ENCODE assay signal across 19 cellular contexts in the genomic region with DNA sequence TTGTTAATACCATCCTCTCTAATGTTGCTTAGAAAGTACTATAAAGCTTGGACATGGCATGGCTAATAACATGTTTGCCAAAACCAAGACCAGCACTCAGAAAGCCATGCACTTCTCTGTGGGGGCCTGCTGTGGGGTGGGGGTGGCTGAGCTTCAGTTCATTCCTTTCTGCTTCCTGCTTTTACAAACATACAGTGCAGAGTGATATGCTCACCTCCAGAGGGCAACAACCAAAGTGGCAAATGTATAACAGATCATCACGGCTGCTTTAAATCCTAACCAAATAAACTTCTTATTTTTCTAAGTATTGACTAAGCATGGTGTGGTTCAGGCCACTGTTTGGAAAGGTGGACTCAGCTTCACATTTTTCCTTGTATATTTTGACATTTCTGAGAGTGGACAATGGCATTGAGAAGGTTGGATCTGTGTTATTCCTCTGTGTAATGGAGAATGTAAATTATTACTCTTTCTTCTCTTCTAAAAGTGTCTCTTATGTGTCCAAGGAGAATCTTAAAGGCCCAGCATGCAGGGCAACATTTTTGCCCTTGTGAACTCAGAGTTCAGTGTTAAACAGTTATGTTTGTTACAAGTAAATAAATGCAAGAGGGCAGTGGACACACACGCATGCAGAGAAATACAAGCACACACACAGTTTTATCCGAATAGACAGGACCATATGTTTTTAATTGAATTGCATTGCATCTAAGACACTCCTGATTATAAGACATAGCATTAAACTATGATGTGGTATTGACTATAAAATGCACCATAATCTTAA.
A peak's percentile ranks its signal among the peaks of the same experiment; 100 is the strongest.
DNase-seq lines count a peak whose midpoint lies in the region; ATAC-seq and TF ChIP-seq lines count a peak whose summit lies in the region.
"Had no signal": no experiment of that assay in that cellular context is flagged by ENCODE, and none has a peak within 500 bp of the region (broad histone marks: within the 10 kb centered on the region; RNA-seq: fewer than 3 reads in every experiment).

No MANE protein-coding gene starts in this region.

- POLR2A ChIA-PET in HCT116 (lab: Charles Lee) (no interaction called here), SK-N-SH (lab: Yijun Ruan, JAX) (no interaction called here)

- H3K36me3 Mint-ChIP-seq in natural killer cell: no peaks in the 10 kb centered on the region
- no peaks in the 10 kb centered on the region for H3K36me3 Mint-ChIP-seq in effector memory CD8-positive, alpha-beta T cell (ENCODE audit: insufficient read depth)
- H3K36me3 Mint-ChIP-seq: activated naive CD8-positive, alpha-beta T cell treated with anti-CD3 and anti-CD28 coated beads, Interleukin-2, amount 10 ng/mL, durations not matched to agents 7 days and 5 days had no signal

- H3K9me3 ChIP-seq in HCT116 (ENCODE audit: control insufficient read depth in 1 of 2, insufficient read depth in 1 of 2, low read depth in 1 of 2, low read length in 2 of 2) (no peaks in the 10 kb centered on the region), SK-N-SH (no peaks in the 10 kb centered on the region), upper lobe of left lung (no peaks in the 10 kb centered on the region)

- 73% methylated on average over 3 of the region's 3 CpGs for WGBS in SK-N-SH (ENCODE audit: low lambda C conversion rate)
- WGBS in upper lobe of left lung, 2 donors: 61 to 79% methylated on average over 3 of the region's 3 CpGs

- H3F3A ChIP-seq in SK-N-SH (replicated peaks; ENCODE audit: insufficient read depth): peaks cover 5% of the 10 kb centered on the region

- H3K27me3 Mint-ChIP-seq in natural killer cell (ENCODE audit: low read depth in 2 of 2): peaks cover 14 to 27% of the 10 kb centered on the region in 2 donors
- peaks cover 26 to 48% of the 10 kb centered on the region in 2 donors for H3K27me3 Mint-ChIP-seq in effector memory CD8-positive, alpha-beta T cell
- H3K27me3 Mint-ChIP-seq: activated naive CD8-positive, alpha-beta T cell treated with anti-CD3 and anti-CD28 coated beads, Interleukin-2, amount 10 ng/mL, durations not matched to agents 7 days and 5 days had no signal

- no peaks in the 10 kb centered on the region for H4K20me1 ChIP-seq in HCT116 (ENCODE audit: insufficient read depth)
- no peaks in the 10 kb centered on the region for H4K20me1 ChIP-seq in SK-N-SH (ENCODE audit: insufficient read depth)

- RAD21 ChIA-PET in HCT116 (lab: Charles Lee; ENCODE audit: low non-redundant PET in 1 of 2, low total read pairs in 2 of 2, uncharacterized antibody in 2 of 2, unreplicated experiment in 2 of 2): no interaction called here

- no peak for DNase-seq in HCT116 (ENCODE audit: low read depth, low spot score)
- DNase-seq in SK-N-SH: no peak
- DNase-seq in foreskin keratinocyte: no peak
- DNase-seq in natural killer cell: no peak
- no peak for DNase-seq in effector memory CD8-positive, alpha-beta T cell
- DNase-seq in upper lobe of left lung: no peak
- DNase-seq: activated CD4-positive, alpha-beta T cell treated with anti-CD3 and anti-CD28 coated beads for 4 hours; activated naive CD8-positive, alpha-beta T cell treated with anti-CD3 and anti-CD28 coated beads, Interleukin-2, amount 10 ng/mL, durations not matched to agents 7 days and 5 days; activated T-cell treated with anti-CD3 and anti-CD28 coated beads for 4 hours; EL; islet precursor cell; NCI-H2227 treated with DMSO at 0.1 percent for 48 hours; posterior cingulate gyrus; stimulated activated CD4-positive, alpha-beta T cell treated with anti-CD3 and anti-CD28 coated beads, Interleukin-12 subunit alpha, Interleukin-12 subunit beta, amount 100 ng/mL, for 4 hours had no signal

- TF ChIP-seq POLR2A in HCT116 (IDR thresholded peaks at IDR 0.05; ENCODE audit: borderline replicate concordance, extremely low read depth, insufficient read depth, insufficient read length) (no peak), upper lobe of left lung (IDR thresholded peaks at IDR 0.05) (no peak)

- H3K9ac ChIP-seq in HCT116 (ENCODE audit: low read length): no peak overlapping the region
- no peak overlapping the region for H3K9ac ChIP-seq in SK-N-SH

- no peaks in the 10 kb centered on the region for H3K36me3 ChIP-seq in HCT116 (ENCODE audit: control insufficient read depth in 1 of 2, insufficient read depth in 2 of 2, low read length in 2 of 2)
- H3K36me3 ChIP-seq in SK-N-SH (replicated peaks in 1 of 2; ENCODE audit: control insufficient read depth in 1 of 2, insufficient read depth in 2 of 2, low read length in 1 of 2): no peaks in the 10 kb centered on the region
- no peaks in the 10 kb centered on the region for H3K36me3 ChIP-seq in upper lobe of left lung

- ATAC-seq in HCT116 (peak; percentile 91), foreskin keratinocyte (peak; percentile 26), natural killer cell (no peak), upper lobe of left lung (ENCODE audit: low FRiP score in 2 of 2) (no peak), HG03159 (IDR thresholded peaks at IDR 0.05; ENCODE audit: unreplicated experiment) (no peak)
- no peak for ATAC-seq in effector memory CD8-positive, alpha-beta T cell (replicated peaks)

- H3K27ac ChIP-seq in C4-2B (no peak overlapping the region), HCT116 (ENCODE audit: low read depth, low read length) (no peak overlapping the region), SK-N-SH (ENCODE audit: low read depth in 2 of 2, low read length in 1 of 2) (no peak overlapping the region), foreskin keratinocyte (no peak overlapping the region), upper lobe of left lung (no peak overlapping the region)

- H2AFZ ChIP-seq in HCT116 (ENCODE audit: low read depth, low read length, poor library complexity, severe bottlenecking): peak overlapping the region; percentile 71
- no peak overlapping the region for H2AFZ ChIP-seq in SK-N-SH (ENCODE audit: low read depth)

- H3K27me3 ChIP-seq in HCT116 (ENCODE audit: insufficient read depth, low read length): no peaks in the 10 kb centered on the region
- no peaks in the 10 kb centered on the region for H3K27me3 ChIP-seq in SK-N-SH (ENCODE audit: insufficient read depth)
- H3K27me3 ChIP-seq in foreskin keratinocyte: no peaks in the 10 kb centered on the region
- no peaks in the 10 kb centered on the region for H3K27me3 ChIP-seq in upper lobe of left lung

- TF ChIP-seq EP300 in SK-N-SH (IDR thresholded peaks at IDR 0.05; ENCODE audit: borderline replicate concordance in 1 of 2, low read depth in 1 of 2, low read length in 1 of 2): no peak
- no peak for TF ChIP-seq EP300 in upper lobe of left lung (IDR thresholded peaks at IDR 0.05)

- TF ChIP-seq RAD21 in HCT116 (IDR thresholded peaks at IDR 0.05; ENCODE audit: low read depth) (no peak), SK-N-SH (IDR thresholded peaks at IDR 0.05; ENCODE audit: low read length) (peak; percentile 28; the same call in 1 of the 2 replicates)

- BruUV-seq in HCT116 (replicated peaks; lab: Mats Ljungman, UMichigan): no TSS peak

- no peaks in the 10 kb centered on the region for H3K9me3 Mint-ChIP-seq in natural killer cell
- H3K9me3 Mint-ChIP-seq in effector memory CD8-positive, alpha-beta T cell: no peaks in the 10 kb centered on the region
- H3K9me3 Mint-ChIP-seq: activated naive CD8-positive, alpha-beta T cell treated with anti-CD3 and anti-CD28 coated beads, Interleukin-2, amount 10 ng/mL, durations not matched to agents 7 days and 5 days; central memory CD8-positive, alpha-beta T cell; T-helper 1 cell treated with Interleukin-12 subunit alpha and Interleukin-12 subunit beta and Interleukin-4 antibody, amounts not matched to agents 30 μg/mL and 1 μg/mL, for 36 hours had no signal

- no peak overlapping the region for H3K27ac Mint-ChIP-seq in natural killer cell
- H3K27ac Mint-ChIP-seq in effector memory CD8-positive, alpha-beta T cell: no peak overlapping the region
- H3K27ac Mint-ChIP-seq: activated naive CD8-positive, alpha-beta T cell treated with anti-CD3 and anti-CD28 coated beads, Interleukin-2, amount 10 ng/mL, durations not matched to agents 7 days and 5 days; B cell; T-helper 1 cell treated with Interleukin-12 subunit alpha and Interleukin-12 subunit beta and Interleukin-4 antibody, amounts not matched to agents 30 μg/mL and 1 μg/mL, for 36 hours had no signal

- H3K4me3 ChIP-seq in HCT116 (replicated peaks in 1 of 2; ENCODE audit: low read depth in 1 of 2, low read length in 2 of 2) (no peak overlapping the region), SK-N-SH (ENCODE audit: low read depth in 2 of 2, low read length in 1 of 2) (no peak overlapping the region), upper lobe of left lung (no peak overlapping the region)

- no peaks in the 10 kb centered on the region for H3K4me1 Mint-ChIP-seq in natural killer cell
- H3K4me1 Mint-ChIP-seq in effector memory CD8-positive, alpha-beta T cell (ENCODE audit: low read depth in 2 of 2): no peaks in the 10 kb centered on the region
- H3K4me1 Mint-ChIP-seq: activated naive CD8-positive, alpha-beta T cell treated with anti-CD3 and anti-CD28 coated beads, Interleukin-2, amount 10 ng/mL, durations not matched to agents 7 days and 5 days; B cell; central memory CD8-positive, alpha-beta T cell had no signal

- intact Hi-C loops in HCT116 (cut with micrococcal nuclease): no loop called here
- intact Hi-C loops in natural killer cell (cut with micrococcal nuclease): no loop called here

- no peaks in the 10 kb centered on the region for H3K79me2 ChIP-seq in HCT116 (ENCODE audit: insufficient read depth, low read length)
- H3K79me2 ChIP-seq in SK-N-SH (ENCODE audit: insufficient read depth): no peaks in the 10 kb centered on the region

- H3K4me2 ChIP-seq in HCT116 (ENCODE audit: low read length): no peak overlapping the region
- no peak overlapping the region for H3K4me2 ChIP-seq in SK-N-SH

- no peaks in the 10 kb centered on the region for H3K4me1 ChIP-seq in HCT116 (ENCODE audit: control insufficient read depth in 1 of 2, insufficient read depth in 2 of 2, low read length in 2 of 2)
- H3K4me1 ChIP-seq in SK-N-SH (ENCODE audit: control insufficient read depth in 1 of 2, insufficient read depth in 2 of 2, low read depth in 1 of 2, low read length in 1 of 2): peaks cover 2 to 5% of the 10 kb centered on the region in 2 experiments; a peak in 2 of 4 replicates
- H3K4me1 ChIP-seq in foreskin keratinocyte: no peaks in the 10 kb centered on the region
- H3K4me1 ChIP-seq in upper lobe of left lung: peaks cover 0 to 6% (median 0%) of the 10 kb centered on the region in 4 donors

- TF ChIP-seq CTCF in C4-2B (conservative IDR thresholded peaks at IDR 0.05) (peak; percentile 29), HCT116 (IDR thresholded peaks at IDR 0.05 in 2 of 3, conservative IDR thresholded peaks at IDR 0.05 in 1 of 3; ENCODE audit: borderline replicate concordance in 1 of 3, insufficient read depth in 1 of 3, low read depth in 2 of 3, low read length in 2 of 3) (peak; percentile 15 to 28 (median 24); a peak in 3 of 6 replicates), SK-N-SH (IDR thresholded peaks at IDR 0.05) (peak; percentile 37), foreskin keratinocyte (conservative IDR thresholded peaks at IDR 0.05) (peak; percentile 20), natural killer cell (IDR thresholded peaks at IDR 0.05) (no peak), upper lobe of left lung (IDR thresholded peaks at IDR 0.05) (no peak)

- H3K9me2 ChIP-seq in HCT116 (ENCODE audit: insufficient read depth): no peaks in the 10 kb centered on the region
- no peaks in the 10 kb centered on the region for H3K9me2 ChIP-seq in SK-N-SH

- no peak overlapping the region for H3K4me3 Mint-ChIP-seq in natural killer cell
- H3K4me3 Mint-ChIP-seq in effector memory CD8-positive, alpha-beta T cell: no peak overlapping the region
- H3K4me3 Mint-ChIP-seq: activated naive CD8-positive, alpha-beta T cell treated with anti-CD3 and anti-CD28 coated beads, Interleukin-2, amount 10 ng/mL, durations not matched to agents 7 days and 5 days; B cell; central memory CD8-positive, alpha-beta T cell; T-helper 1 cell treated with Interleukin-12 subunit alpha and Interleukin-12 subunit beta and Interleukin-4 antibody, amounts not matched to agents 30 μg/mL and 1 μg/mL, for 36 hours had no signal

- CTCF ChIA-PET in HCT116 (lab: Charles Lee) (interaction anchor here (0.9 to 1.3 kb wide), 3 partner anchors 11 to 84 kb away, joined by 3 to 8 read pairs (median 3); no protein-coding TSS in a partner anchor), SK-N-SH (lab: Yijun Ruan, JAX) (interaction anchor here (0.6 to 15.4 kb wide), 11 partner anchors 10 to 153 kb away, joined by 3 to 294 read pairs (median 4); no protein-coding TSS in a partner anchor)

Comparison
In these comparisons a context has a peak if more than half of its experiments do, and no peak if none do; other contexts are left out.
1. CTCF ChIP-seq: peak in C4-2B (single experiment), HCT116 (3 of 3), SK-N-SH (single experiment) and foreskin keratinocyte (single experiment); none in natural killer cell (single experiment) and upper lobe of left lung (0 of 6).
2. ATAC-seq: peak in HCT116 (single experiment) and foreskin keratinocyte (single experiment); none in natural killer cell (0 of 3), effector memory CD8-positive, alpha-beta T cell (single experiment), upper lobe of left lung (0 of 2) and HG03159 (single experiment).